ENCODE assay signal across 9 cellular contexts in the genomic region with DNA sequence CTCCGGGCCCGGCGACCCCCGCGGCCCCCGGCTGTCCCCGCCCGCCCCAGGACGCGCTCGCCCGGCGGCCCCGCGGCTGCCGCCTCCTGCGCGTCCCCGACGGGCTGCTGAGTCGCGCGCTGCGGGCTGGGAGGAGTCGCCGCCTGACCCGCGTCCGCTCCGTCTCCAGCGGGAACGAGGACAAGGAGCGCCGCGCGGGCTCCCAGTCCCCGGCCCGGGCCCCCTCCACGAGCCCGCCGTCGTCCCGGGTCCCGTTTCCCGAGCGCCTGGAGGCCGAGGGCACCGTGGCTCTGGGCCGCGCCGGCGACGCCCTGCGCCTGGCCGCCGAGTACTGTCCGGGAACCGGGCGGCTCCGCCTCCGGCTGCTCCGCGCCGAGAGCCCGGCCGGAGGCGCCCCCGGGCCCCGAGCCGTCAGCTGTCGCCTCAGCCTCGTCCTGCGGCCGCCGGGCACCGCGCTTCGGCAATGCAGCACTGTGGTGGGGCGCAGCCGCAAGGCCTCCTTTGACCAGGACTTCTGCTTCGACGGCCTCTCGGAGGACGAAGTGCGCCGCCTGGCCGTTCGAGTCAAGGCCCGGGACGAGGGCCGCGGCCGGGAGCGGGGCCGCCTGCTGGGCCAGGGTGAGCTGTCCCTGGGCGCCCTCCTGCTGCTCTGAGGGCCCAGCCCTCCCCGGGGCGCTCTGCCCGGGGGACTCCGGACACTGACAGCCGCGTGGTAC. TPM values are rescaled to one million over a fixed set of nuclear protein-coding genes. Genes with fewer than 3 reads are reported as not detected.
DNase-seq lines count a peak whose midpoint lies in the region; ATAC-seq, FAIRE-seq and TF ChIP-seq lines count a peak whose summit lies in the region.
"Had no signal": no experiment of that assay in that cellular context is flagged by ENCODE, and none has a peak within 500 bp of the region (broad histone marks: within the 10 kb centered on the region; RNA-seq: fewer than 3 reads in every experiment).

No MANE protein-coding gene starts in this region.

- FAIRE-seq in endothelial cell of umbilical vein (lab: Jason Lieb, UNC) = no peak

- ATAC-seq in HG03175 (IDR thresholded peaks at IDR 0.05; ENCODE audit: unreplicated experiment) = peak; percentile 37

- TF ChIP-seq CTCF in GM06990 (IDR thresholded peaks at IDR 0.05; ENCODE audit: insufficient read depth, low read length, poor library complexity, severe bottlenecking) (peak; percentile 8), endothelial cell of umbilical vein (IDR thresholded peaks at IDR 0.05; ENCODE audit: extremely low read depth in 1 of 2, insufficient read depth in 1 of 2, low read depth in 1 of 2, low read length in 2 of 2) (peak; percentile 4 to 30), thyroid gland (IDR thresholded peaks at IDR 0.05) (peak in 1 of 6 experiments; percentile 26)

- intact Hi-C loops in endothelial cell of umbilical vein (cut with micrococcal nuclease) (loop anchor here (1.0 kb wide), 3 partner anchors 8 to 56 kb away; a partner anchor contains a TSS), thyroid gland (cut with DNase I) (no loop called here)

- DNase-seq in GM06990 (ENCODE audit: extremely low read depth, insufficient read length) (peak; percentile 48), endothelial cell of umbilical vein (ENCODE audit: low read depth, low spot score) (peak; percentile 60), midbrain (lab: John Stamatoyannopoulos, UW) (peak; percentile 33), thyroid gland (peak; percentile 37 to 44), G401 (ENCODE audit: low spot score) (no peak), NCI-H128 (lab: John Stamatoyannopoulos, UW; ENCODE audit: unreplicated experiment) (no peak)
- DNase-seq in activated CD4-positive, alpha-beta T cell treated with anti-CD3 and anti-CD28 coated beads for 4 hours = peak; percentile 11 to 17

- in situ Hi-C loops in G401 (cut with HindIII; ENCODE audit: low sequenced_read_pairs) = no loop called here

- H2AFZ ChIP-seq in endothelial cell of umbilical vein (ENCODE audit: low read depth, low read length) = peak overlapping the region; percentile 75

- H3K27me3 ChIP-seq in GM06990 (replicated peaks; ENCODE audit: control insufficient read depth, insufficient read depth, low read length) (peaks cover 1% of the 10 kb centered on the region; the same call in 1 of the 2 replicates), endothelial cell of umbilical vein (ENCODE audit: control insufficient read depth in 2 of 2, insufficient read depth in 2 of 2, low read length in 2 of 2) (no peaks in the 10 kb centered on the region), thyroid gland (no peaks in the 10 kb centered on the region)

- H3K27ac ChIP-seq in endothelial cell of umbilical vein (ENCODE audit: insufficient read depth, low read depth, low read length) (no peak overlapping the region), thyroid gland (peak overlapping the region in 1 of 3 donors; percentile 30)

- H4K20me1 ChIP-seq in endothelial cell of umbilical vein (replicated peaks; ENCODE audit: control insufficient read depth, extremely low read depth, insufficient read depth, low read length) = no peaks in the 10 kb centered on the region

- BruUV-seq in endothelial cell of umbilical vein (replicated peaks; lab: Mats Ljungman, UMichigan) = no TSS peak

- H3K4me1 ChIP-seq in endothelial cell of umbilical vein (ENCODE audit: control insufficient read depth, extremely low read depth, insufficient read depth, low read length) = peaks cover 30% of the 10 kb centered on the region
- peaks cover 4 to 13% of the 10 kb centered on the region in 2 donors for H3K4me1 ChIP-seq in thyroid gland

- dilution Hi-C loops in endothelial cell of umbilical vein (cut with MboI; ENCODE audit: extremely low pct_ligation_motif_present, low sequenced_read_pairs) = no loop called here

- peak overlapping the region; percentile 51 for H3K4me3 ChIP-seq in GM06990 (replicated peaks; ENCODE audit: low read depth, low read length)
- peak overlapping the region; percentile 24 to 41 (median 33) for H3K4me3 ChIP-seq in endothelial cell of umbilical vein (replicated peaks in 1 of 3; ENCODE audit: insufficient read depth in 1 of 3, low read depth in 1 of 3, low read length in 3 of 3)
- H3K4me3 ChIP-seq in thyroid gland (replicated peaks in 1 of 3) = peak overlapping the region in 2 of 3 donors; percentile 20 to 53

- POLR2A ChIA-PET in endothelial cell of umbilical vein (lab: Charles Lee) = no interaction called here

- H3K4me2 ChIP-seq in endothelial cell of umbilical vein (ENCODE audit: insufficient read depth, low read length) = peak overlapping the region; percentile 72

- CTCF ChIA-PET in endothelial cell of umbilical vein (lab: Charles Lee) = interaction anchor here (0.9 to 3.7 kb wide), 8 partner anchors 8 to 239 kb away, joined by 3 to 27 read pairs (median 16); a partner anchor contains a TSS

- H3K79me2 ChIP-seq in endothelial cell of umbilical vein (ENCODE audit: control insufficient read depth, insufficient read depth, low read length) = no peaks in the 10 kb centered on the region

- TF ChIP-seq POLR2A in endothelial cell of umbilical vein (IDR thresholded peaks at IDR 0.05; ENCODE audit: low read depth, low read length) (no peak), thyroid gland (IDR thresholded peaks at IDR 0.05) (no peak)

- no peaks in the 10 kb centered on the region for H3K9me1 ChIP-seq in endothelial cell of umbilical vein (replicated peaks; ENCODE audit: control insufficient read depth, extremely low read depth, insufficient read depth, low read length)

- WGBS in thyroid gland, 2 donors = 4% methylated on average over 10 to 22 of the region's 102 CpGs

- peak overlapping the region; percentile 27 for H3K9ac ChIP-seq in endothelial cell of umbilical vein (replicated peaks; ENCODE audit: extremely low read depth, insufficient read depth, low read length)

- H3K36me3 ChIP-seq in GM06990 (ENCODE audit: control insufficient read depth, insufficient read depth, low read length) (no peaks in the 10 kb centered on the region), endothelial cell of umbilical vein (ENCODE audit: control insufficient read depth in 2 of 2, extremely low read depth in 1 of 2, insufficient read depth in 2 of 2, low read length in 2 of 2) (no peaks in the 10 kb centered on the region), thyroid gland (no peaks in the 10 kb centered on the region)

- H3K9me3 ChIP-seq in endothelial cell of umbilical vein (replicated peaks; ENCODE audit: control insufficient read depth, insufficient read depth, low read length) (no peaks in the 10 kb centered on the region), thyroid gland (no peaks in the 10 kb centered on the region)

TF ChIP-seq in endothelial cell of umbilical vein, 7 proteins besides CTCF, POLR2A, EP300 and RAD21:
- TF ChIP-seq JUN (IDR thresholded peaks at IDR 0.05; ENCODE audit: borderline replicate concordance, insufficient read depth, insufficient read length, low read depth) (no peak), FOS (IDR thresholded peaks at IDR 0.05; ENCODE audit: borderline replicate concordance, insufficient read depth, low read length) (no peak), POLR2AphosphoS5 (IDR thresholded peaks at IDR 0.05; ENCODE audit: insufficient read depth, low read depth, low read length) (no peak), EZH2 (IDR thresholded peaks at IDR 0.05; ENCODE audit: borderline replicate concordance, low read depth, low read length, severe bottlenecking) (no peak)

RNA-seq across cellular contexts. Expression of a gene that starts 1.5 kb away (rescaled TPM):
- total RNA-seq in endothelial cell of umbilical vein = 0.46 and 1.1 TPM in 2 replicates
- 0.10 and 0.33 TPM in 2 replicates for polyA plus RNA-seq in endothelial cell of umbilical vein
- polyA plus RNA-seq in endothelial cell of umbilical vein (2011; cell fraction: cytosol; rRNA removed) = 0.23 and 0.25 TPM in 2 replicates
- 0.64 and 0.80 TPM in 2 replicates for polyA plus RNA-seq in endothelial cell of umbilical vein (2011; cell fraction: nucleus; rRNA removed)
- 0.25 and 0.37 TPM in 2 replicates for polyA plus RNA-seq in endothelial cell of umbilical vein (2012)
- polyA minus RNA-seq in endothelial cell of umbilical vein = 0.06 and 0.34 TPM in 2 replicates
- not detected for polyA minus RNA-seq in endothelial cell of umbilical vein (2011; cell fraction: cytosol; rRNA and poly(A)+ RNA removed)
- polyA minus RNA-seq in endothelial cell of umbilical vein (2011; cell fraction: nucleus; rRNA and poly(A)+ RNA removed) = 1.6 and 2.3 TPM in 2 replicates
- total RNA-seq in thyroid gland = under 1 TPM in 3 of 4 donors, not detected in 1; 0.22 to 0.39 (median 0.25) TPM
- total RNA-seq in G401 (2014; rRNA removed; shearing (Covaris generic)) = not detected in 2 replicates
- total RNA-seq: temporal lobe had no signal

RNA-seq across cellular contexts. Expression of a gene that starts 8.0 kb away (rescaled TPM):
- total RNA-seq in endothelial cell of umbilical vein (57.5 and 60.3 TPM in 2 replicates), thyroid gland (100 to 1,000 TPM in 3 of 4 donors, 10 to 100 TPM in 1; 99.4 to 159 (median 119) TPM)
- 8.6 and 10.8 TPM in 2 replicates for polyA plus RNA-seq in endothelial cell of umbilical vein
- polyA plus RNA-seq in endothelial cell of umbilical vein (2011; cell fraction: cytosol; rRNA removed) = 7.6 TPM in 2 replicates
- polyA plus RNA-seq in endothelial cell of umbilical vein (2011; cell fraction: nucleus; rRNA removed) = 37.7 and 42.1 TPM in 2 replicates
- 17.6 and 21.9 TPM in 2 replicates for polyA plus RNA-seq in endothelial cell of umbilical vein (2012)
- polyA minus RNA-seq in endothelial cell of umbilical vein = 66.7 and 87.2 TPM in 2 replicates
- polyA minus RNA-seq in endothelial cell of umbilical vein (2011; cell fraction: cytosol; rRNA and poly(A)+ RNA removed) = 16.4 TPM
- 175 and 231 TPM in 2 replicates for polyA minus RNA-seq in endothelial cell of umbilical vein (2011; cell fraction: nucleus; rRNA and poly(A)+ RNA removed)
- 11.2 and 23.4 TPM in 2 replicates for total RNA-seq in G401 (2014; rRNA removed; shearing (Covaris generic))

Comparison
In these comparisons a context has a peak if more than half of its experiments do, and no peak if none do; other contexts are left out.
1. DNase-seq: peak in GM06990 (single experiment), activated CD4-positive, alpha-beta T cell treated with anti-CD3 and anti-CD28 coated beads for 4 hours (2 of 2), endothelial cell of umbilical vein (single experiment), midbrain (single experiment) and thyroid gland (2 of 2); none in G401 (single experiment) and NCI-H128 (single experiment).
2. Peak in every context shown above with its lines, with median percentiles within 50 percentile points of each other: H3K4me3 ChIP-seq.